Comparison of ENCODE assay signal across 12 cellular contexts in the genomic region with DNA sequence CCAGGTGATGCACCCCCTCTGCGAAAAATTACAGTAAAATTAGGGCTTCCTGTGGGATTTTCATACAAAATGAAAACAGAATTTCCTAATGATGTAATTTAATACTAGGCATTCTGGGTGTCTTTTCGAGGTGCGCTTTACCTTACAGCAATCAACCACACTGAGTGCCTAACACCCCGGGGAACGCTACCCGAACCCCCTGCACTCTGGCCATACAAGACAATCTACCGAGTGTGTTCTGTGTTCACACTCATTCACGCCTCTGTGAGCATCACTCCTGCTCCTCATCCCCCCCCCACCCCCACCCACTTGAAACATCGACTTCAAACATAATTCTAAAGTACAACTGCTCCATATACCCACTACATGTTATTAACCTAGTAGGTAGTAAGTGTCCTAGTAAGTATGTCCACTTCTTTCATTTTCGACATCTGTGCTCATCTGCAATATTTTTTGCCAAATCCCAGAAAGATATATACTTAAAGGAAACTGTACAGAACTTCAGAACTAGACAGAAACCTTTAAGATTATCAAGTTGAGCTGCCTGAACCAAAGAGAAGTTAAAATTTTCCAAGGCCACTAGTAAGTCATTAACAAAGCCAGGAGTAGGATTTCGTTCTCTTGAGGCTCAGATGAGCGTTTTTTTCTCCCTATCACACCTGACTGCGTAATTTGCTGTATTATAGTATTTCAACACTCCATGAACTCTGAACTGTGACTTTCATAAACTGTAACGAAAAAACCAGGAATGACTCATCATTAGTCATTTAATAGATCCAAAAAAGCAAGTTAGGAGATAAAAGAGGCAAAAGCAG.
DNase-seq lines count a peak whose midpoint lies in the region; ATAC-seq, FAIRE-seq and TF ChIP-seq lines count a peak whose summit lies in the region.
"Had no signal": no experiment of that assay in that cellular context is flagged by ENCODE, and none has a peak within 500 bp of the region (broad histone marks: within the 10 kb centered on the region; RNA-seq: fewer than 3 reads in every experiment).

No MANE protein-coding gene starts in this region.

- peak overlapping the region; percentile 61 for H3K9ac ChIP-seq in adipocyte (ENCODE audit: low read length)

- H3K27ac ChIP-seq in ACC112 (ENCODE audit: low read depth, low read length): peak overlapping the region; percentile 58

- ATAC-seq in left ventricle myocardium superior (no peak), HG03039 (IDR thresholded peaks at IDR 0.05; ENCODE audit: unreplicated experiment) (no peak)
- ATAC-seq: activated T-cell treated with anti-CD3 and anti-CD28 coated beads, Interleukin-2, amount 50 U/mL, for 4 hours; stimulated activated naive B cell treated with anti-CD40 and anti-IgM and Interleukin-4, amounts not matched to agents 10 μg/mL and 1 μg/mL and 100 μg/mL, for 72 hours; T-helper 17 cell had no signal

- H3K79me2 ChIP-seq in ACC112 (ENCODE audit: control insufficient read depth, insufficient read depth, low read length, unreplicated experiment): no peaks in the 10 kb centered on the region

- H3K27me3 ChIP-seq in ACC112 (ENCODE audit: insufficient read depth, low read length) (no peaks in the 10 kb centered on the region), adipocyte (replicated peaks; ENCODE audit: control insufficient read depth, insufficient read depth, low read length) (no peaks in the 10 kb centered on the region)

- FAIRE-seq in HTR-8/SVneo (lab: Jason Lieb, UNC) (peak; percentile 33), islet of Langerhans (lab: Jason Lieb, UNC) (peak; percentile 30), GM12891 (lab: Jason Lieb, UNC) (no peak)

- no peaks in the 10 kb centered on the region for H3K9me3 ChIP-seq in adipocyte (ENCODE audit: control insufficient read depth, low read length)

- DNase-seq in HTR-8/SVneo (ENCODE audit: insufficient read length, low spot score): peak; percentile 35
- peak; percentile 52 for DNase-seq in adipocyte (ENCODE audit: low read depth)
- no peak for DNase-seq in left ventricle myocardium superior
- DNase-seq in GM12891 (ENCODE audit: insufficient read length, low spot score): no peak
- DNase-seq in GM10248 (ENCODE audit: extremely low spot score): no peak
- DNase-seq: activated T-cell treated with anti-CD3 and anti-CD28 coated beads, Interleukin-2, amount 50 U/mL, for 4 hours; stimulated activated naive B cell treated with anti-CD40 and anti-IgM and Interleukin-4, amounts not matched to agents 10 μg/mL and 1 μg/mL and 100 μg/mL, for 72 hours; T-helper 17 cell had no signal

- H3K4me1 ChIP-seq in ACC112 (ENCODE audit: control insufficient read depth, insufficient read depth, low read length, unreplicated experiment) (peaks cover 22% of the 10 kb centered on the region), adipocyte (ENCODE audit: control insufficient read depth, insufficient read depth, low read length) (peaks cover 15% of the 10 kb centered on the region)

- TF ChIP-seq CTCF in GM10248 (IDR thresholded peaks at IDR 0.05; ENCODE audit: control extremely low read depth, extremely low read depth, low read depth, missing control alignments): no peak

- POLR2A ChIA-PET in GM10248 (lab: Yijun Ruan, JAX): no interaction called here

- TF ChIP-seq POLR2A in GM12891 (IDR thresholded peaks at IDR 0.05; ENCODE audit: low read depth, low read length): no peak

- intact Hi-C loops in left ventricle myocardium superior (cut with micrococcal nuclease): no loop called here

- H3K36me3 ChIP-seq in ACC112 (ENCODE audit: insufficient read depth, low read length) (no peaks in the 10 kb centered on the region), adipocyte (ENCODE audit: control insufficient read depth, insufficient read depth, low read length, severe bottlenecking) (peaks cover 21% of the 10 kb centered on the region)

- CTCF ChIA-PET in GM10248 (lab: Yijun Ruan, JAX): no interaction called here

- peak overlapping the region; percentile 42 for H3K4me3 ChIP-seq in ACC112 (ENCODE audit: low read depth, low read length)
- H3K4me3 ChIP-seq in adipocyte (ENCODE audit: low read length): peak overlapping the region; percentile 62
- H3K4me3 ChIP-seq: lung had no signal

- H2AFZ ChIP-seq in ACC112 (ENCODE audit: low read length, unreplicated experiment): peak overlapping the region; percentile 10

TF ChIP-seq in GM12891, 5 proteins besides CTCF, POLR2A, EP300 and RAD21:
- TF ChIP-seq PAX5 (IDR thresholded peaks at IDR 0.05; ENCODE audit: insufficient read depth, low read length, severe bottlenecking) (no peak), TAF1 (IDR thresholded peaks at IDR 0.05; ENCODE audit: low read depth, low read length) (no peak), POLR2AphosphoS5 (IDR thresholded peaks at IDR 0.05; ENCODE audit: low read depth, low read length) (no peak)

Comparison
In these comparisons a context has a peak if more than half of its experiments do, and no peak if none do; other contexts are left out.
1. DNase-seq: peak in HTR-8/SVneo (single experiment) and adipocyte (single experiment); none in left ventricle myocardium superior (single experiment), GM12891 (single experiment) and GM10248 (single experiment).